ENCODE assay signal across 13 cellular contexts in genomic region chr7:99990417-99990816, GRCh38. TPM values are rescaled to one million over a fixed set of nuclear protein-coding genes. Genes with fewer than 3 reads are reported as not detected.
DNase-seq lines count a peak whose midpoint lies in the region; ATAC-seq, FAIRE-seq and TF ChIP-seq lines count a peak whose summit lies in the region.
"Had no signal": no experiment of that assay in that cellular context is flagged by ENCODE, and none has a peak within 500 bp of the region (broad histone marks: within the 10 kb centered on the region; RNA-seq: fewer than 3 reads in every experiment).

No MANE protein-coding gene starts in this region.

- no peaks in the 10 kb centered on the region for H3K36me3 ChIP-seq in K562 (ENCODE audit: control insufficient read depth, insufficient read depth, low read length)
- peaks cover under 1 to 22% (median 20%) of the 10 kb centered on the region in 4 donors for H3K36me3 ChIP-seq in liver (ENCODE audit: control insufficient read depth in 4 of 4, insufficient read depth in 3 of 4, low read depth in 1 of 4, low read length in 3 of 4)
- no peaks in the 10 kb centered on the region for H3K36me3 ChIP-seq in thoracic aorta
- H3K36me3 ChIP-seq in body of pancreas (replicated peaks in 1 of 2; ENCODE audit: insufficient read depth in 1 of 2, low read depth in 2 of 2) = no peaks in the 10 kb centered on the region
- H3K36me3 ChIP-seq: colonic mucosa, uterus had no signal

- H3K79me2 ChIP-seq in K562 (ENCODE audit: control insufficient read depth, insufficient read depth, low read length) = no peaks in the 10 kb centered on the region

- H3K27me3 Mint-ChIP-seq in activated CD8-positive, alpha-beta memory T cell treated with anti-CD3 and anti-CD28 coated beads, Interleukin-2, amount 10 ng/mL, durations not matched to agents 7 days and 5 days = peaks cover 22% of the 10 kb centered on the region
- peaks cover 55% of the 10 kb centered on the region for H3K27me3 Mint-ChIP-seq in stimulated activated memory B cell treated with anti-CD40 and anti-IgM and Interleukin-4, amounts not matched to agents 10 μg/mL and 1 μg/mL and 100 μg/mL, for 72 hours
- H3K27me3 Mint-ChIP-seq: activated T-helper 17 cell treated with anti-CD3 and anti-CD28 coated beads, Interleukin-2, amount 50 U/mL, for 72 hours had no signal

- TF ChIP-seq EP300 in K562 (IDR thresholded peaks at IDR 0.05; ENCODE audit: low read length) = no peak

- in situ Hi-C loops in K562 (cut with MboI) = loop anchor here (5.0 to 10.0 kb wide), 3 partner anchors 73 to 224 kb away; partner anchors contain the start of genes MBLAC1, PVRIG and TRIM4

- H3K27ac Mint-ChIP-seq in activated CD8-positive, alpha-beta memory T cell treated with anti-CD3 and anti-CD28 coated beads, Interleukin-2, amount 10 ng/mL, durations not matched to agents 7 days and 5 days = no peak overlapping the region
- H3K27ac Mint-ChIP-seq in stimulated activated memory B cell treated with anti-CD40 and anti-IgM and Interleukin-4, amounts not matched to agents 10 μg/mL and 1 μg/mL and 100 μg/mL, for 72 hours = no peak overlapping the region
- H3K27ac Mint-ChIP-seq: activated B cell treated with CpG ODN at 0.5 μM for 24 hours; activated T-helper 17 cell treated with anti-CD3 and anti-CD28 coated beads, Interleukin-2, amount 50 U/mL, for 72 hours had no signal

- peak; percentile 7 for ATAC-seq in activated CD8-positive, alpha-beta memory T cell treated with anti-CD3 and anti-CD28 coated beads, Interleukin-2, amount 10 ng/mL, durations not matched to agents 7 days and 5 days
- ATAC-seq in K562 = no peak
- no peak for ATAC-seq in thoracic aorta (ENCODE audit: insufficient number of reproducible peaks, low FRiP score, low read depth)
- no peak for ATAC-seq in stimulated activated memory B cell treated with anti-CD40 and anti-IgM and Interleukin-4, amounts not matched to agents 10 μg/mL and 1 μg/mL and 100 μg/mL, for 72 hours
- ATAC-seq in HG03571 (IDR thresholded peaks at IDR 0.05; ENCODE audit: unreplicated experiment) = no peak
- no peak for ATAC-seq in body of pancreas

- TF ChIP-seq CTCF in K562 (IDR thresholded peaks at IDR 0.05 in 2 of 3, conservative IDR thresholded peaks at IDR 0.05 in 1 of 3; ENCODE audit: insufficient read depth in 2 of 3, low read depth in 1 of 3, low read length in 3 of 3) (no peak), liver (IDR thresholded peaks at IDR 0.05; ENCODE audit: low read depth, low read length, missing input control) (no peak), thoracic aorta (IDR thresholded peaks at IDR 0.05) (no peak), body of pancreas (IDR thresholded peaks at IDR 0.05) (no peak)

- H3K4me3 ChIP-seq in K562 (no peak overlapping the region), liver (ENCODE audit: low read depth in 1 of 3, low read length in 3 of 3) (no peak overlapping the region), thoracic aorta (peak overlapping the region; percentile 64), body of pancreas (no peak overlapping the region)
- H3K4me3 ChIP-seq: colonic mucosa, PC-9, uterus had no signal

- H3K36me3 Mint-ChIP-seq in activated CD8-positive, alpha-beta memory T cell treated with anti-CD3 and anti-CD28 coated beads, Interleukin-2, amount 10 ng/mL, durations not matched to agents 7 days and 5 days = no peaks in the 10 kb centered on the region
- H3K36me3 Mint-ChIP-seq in stimulated activated memory B cell treated with anti-CD40 and anti-IgM and Interleukin-4, amounts not matched to agents 10 μg/mL and 1 μg/mL and 100 μg/mL, for 72 hours = no peaks in the 10 kb centered on the region

- no peak overlapping the region; the same call in 1 of the 2 replicates for H3K4me2 ChIP-seq in K562 (ENCODE audit: insufficient read depth, low read length)
- H3K4me2 ChIP-seq: PC-9 had no signal

- TF ChIP-seq RAD21 in K562 (CRISPR knock-in tag; conservative IDR thresholded peaks at IDR 0.05 in 1 of 2, IDR thresholded peaks at IDR 0.05 in 1 of 2) (no peak), liver (IDR thresholded peaks at IDR 0.05) (no peak)

- H3K27ac ChIP-seq in K562 (ENCODE audit: extremely low read depth, low read depth, low read length) (no peak overlapping the region), liver (ENCODE audit: low read depth in 1 of 2, low read length in 2 of 2) (peak overlapping the region; percentile 1 to 49), thoracic aorta (no peak overlapping the region), body of pancreas (no peak overlapping the region)
- H3K27ac ChIP-seq: colonic mucosa, PC-9, uterus had no signal

- no peaks in the 10 kb centered on the region for H3K9me1 ChIP-seq in K562 (ENCODE audit: control insufficient read depth, insufficient read depth, low read length)

- POLR2A ChIA-PET in K562 (lab: Yijun Ruan, JAX) = interaction anchor here (0.5 to 1.0 kb wide), 3 partner anchors 16 to 105 kb away, joined by 3 read pairs; partner anchors contain the start of gene TRIM4

- peaks cover 12% of the 10 kb centered on the region for H3K4me1 Mint-ChIP-seq in activated CD8-positive, alpha-beta memory T cell treated with anti-CD3 and anti-CD28 coated beads, Interleukin-2, amount 10 ng/mL, durations not matched to agents 7 days and 5 days
- no peaks in the 10 kb centered on the region for H3K4me1 Mint-ChIP-seq in stimulated activated memory B cell treated with anti-CD40 and anti-IgM and Interleukin-4, amounts not matched to agents 10 μg/mL and 1 μg/mL and 100 μg/mL, for 72 hours
- H3K4me1 Mint-ChIP-seq: activated T-helper 17 cell treated with anti-CD3 and anti-CD28 coated beads, Interleukin-2, amount 50 U/mL, for 72 hours had no signal

- TF ChIP-seq POLR2A in K562 (conservative IDR thresholded peaks at IDR 0.05) (no peak), body of pancreas (IDR thresholded peaks at IDR 0.05) (no peak)

- no peak for DNase-seq in activated CD8-positive, alpha-beta memory T cell treated with anti-CD3 and anti-CD28 coated beads, Interleukin-2, amount 10 ng/mL, durations not matched to agents 7 days and 5 days
- no peak for DNase-seq in activated CD8-positive, alpha-beta memory T cell treated with anti-CD3 and anti-CD28 coated beads for 24 hours
- DNase-seq in K562 (ENCODE audit: extremely low read depth in 1 of 4, low spot score in 3 of 4) (peak in 1 of 4 experiments; percentile 15), thoracic aorta (ENCODE audit: low spot score) (no peak), body of pancreas (no peak)

- H3K4me3 Mint-ChIP-seq in activated CD8-positive, alpha-beta memory T cell treated with anti-CD3 and anti-CD28 coated beads, Interleukin-2, amount 10 ng/mL, durations not matched to agents 7 days and 5 days = no peak overlapping the region
- no peak overlapping the region for H3K4me3 Mint-ChIP-seq in stimulated activated memory B cell treated with anti-CD40 and anti-IgM and Interleukin-4, amounts not matched to agents 10 μg/mL and 1 μg/mL and 100 μg/mL, for 72 hours
- H3K4me3 Mint-ChIP-seq: activated T-helper 17 cell treated with anti-CD3 and anti-CD28 coated beads, Interleukin-2, amount 50 U/mL, for 72 hours had no signal

- 52% methylated on average over 13 of the region's 13 CpGs for WGBS in K562 (ENCODE audit: insufficient coverage, low coverage, missing lambda C conversion rate)
- 39% methylated on average over 13 of the region's 13 CpGs for WGBS in liver
- WGBS in body of pancreas, 2 donors = 47 to 48% methylated on average over 8 to 13 of the region's 13 CpGs

- intact Hi-C loops in K562 (cut with micrococcal nuclease) (loop anchor here (2.0 to 10.0 kb wide), 3 partner anchors 90 to 463 kb away; partner anchors contain the start of genes PVRIG and ZNF3), body of pancreas (cut with DNase I) (loop anchor here (5.0 kb wide), 1 partner anchor 62 kb away; no protein-coding TSS in a partner anchor)

- no peak overlapping the region; the same call in 1 of the 2 replicates for H2AFZ ChIP-seq in K562 (ENCODE audit: low read depth, low read length)
- H2AFZ ChIP-seq: PC-9 had no signal

- H4K20me1 ChIP-seq in K562 (replicated peaks; ENCODE audit: control insufficient read depth, insufficient read depth, low read length) = 0 out of 2 replicates have a peak, but pooled peaks cover 4% of the 10 kb centered on the region

- H3K4me1 ChIP-seq in K562 (replicated peaks in 1 of 2; ENCODE audit: control insufficient read depth in 2 of 2, insufficient read depth in 2 of 2, low read length in 2 of 2) = peaks cover 7 to 16% of the 10 kb centered on the region in 2 experiments; a peak in 3 of 5 replicates
- peaks cover 0 to 32% (median 19%) of the 10 kb centered on the region in 4 donors for H3K4me1 ChIP-seq in liver (ENCODE audit: control insufficient read depth in 4 of 4, insufficient read depth in 4 of 4, low read length in 3 of 4)
- no peaks in the 10 kb centered on the region for H3K4me1 ChIP-seq in thoracic aorta (ENCODE audit: control insufficient read depth in 1 of 2, low read depth in 2 of 2)
- peaks cover 18% of the 10 kb centered on the region for H3K4me1 ChIP-seq in body of pancreas
- H3K4me1 ChIP-seq: colonic mucosa, uterus had no signal

- H3K27me3 ChIP-seq in K562 (ENCODE audit: control insufficient read depth in 2 of 2, insufficient read depth in 2 of 2, low read length in 2 of 2) (peaks cover 25 to 45% of the 10 kb centered on the region in 2 experiments), liver (ENCODE audit: control insufficient read depth in 4 of 4, insufficient read depth in 4 of 4, low read length in 3 of 4) (no peaks in the 10 kb centered on the region), thoracic aorta (replicated peaks; ENCODE audit: insufficient read depth) (no peaks in the 10 kb centered on the region), body of pancreas (no peaks in the 10 kb centered on the region)
- H3K27me3 ChIP-seq: colonic mucosa, uterus had no signal

- BruUV-seq in K562 (replicated peaks; lab: Mats Ljungman, UMichigan) = no TSS peak

- no peak for FAIRE-seq in K562 (lab: Jason Lieb, UNC)

- no peaks in the 10 kb centered on the region for H3K9me3 ChIP-seq in K562 (replicated peaks; ENCODE audit: control insufficient read depth, insufficient read depth, low read depth, low read length)
- no peaks in the 10 kb centered on the region for H3K9me3 ChIP-seq in liver (ENCODE audit: control insufficient read depth in 4 of 4, low read length in 3 of 4)
- H3K9me3 ChIP-seq in thoracic aorta = no peaks in the 10 kb centered on the region
- no peaks in the 10 kb centered on the region for H3K9me3 ChIP-seq in body of pancreas
- H3K9me3 ChIP-seq: colonic mucosa, uterus had no signal

- H3K9me3 Mint-ChIP-seq in activated CD8-positive, alpha-beta memory T cell treated with anti-CD3 and anti-CD28 coated beads, Interleukin-2, amount 10 ng/mL, durations not matched to agents 7 days and 5 days (ENCODE audit: low read depth) = no peaks in the 10 kb centered on the region
- no peaks in the 10 kb centered on the region for H3K9me3 Mint-ChIP-seq in stimulated activated memory B cell treated with anti-CD40 and anti-IgM and Interleukin-4, amounts not matched to agents 10 μg/mL and 1 μg/mL and 100 μg/mL, for 72 hours
- H3K9me3 Mint-ChIP-seq: activated B cell treated with CpG ODN at 0.5 μM for 24 hours; activated T-helper 17 cell treated with anti-CD3 and anti-CD28 coated beads, Interleukin-2, amount 50 U/mL, for 72 hours had no signal

- CTCF ChIA-PET in activated CD8-positive, alpha-beta memory T cell treated with anti-CD3 and anti-CD28 coated beads, Interleukin-2, amount 10 ng/mL, durations not matched to agents 7 days and 5 days (lab: Charles Lee) = interaction anchor here (0.8 to 11.0 kb wide), 14 partner anchors 12 to 278 kb away, joined by 3 to 156 read pairs (median 4); partner anchors contain the start of genes AP4M1, COPS6, MCM7 and TRIM4
- CTCF ChIA-PET in K562 (lab: Yijun Ruan, JAX; ENCODE audit: low intra/inter-chr PET ratio) = interaction anchor here (1.1 to 3.5 kb wide), 4 partner anchors 11 to 359 kb away, joined by 3 to 24 read pairs (median 6); no protein-coding TSS in a partner anchor

- no peak overlapping the region for H3K9ac ChIP-seq in K562 (ENCODE audit: insufficient read depth in 1 of 2, low read depth in 2 of 2, low read length in 2 of 2)
- no peak overlapping the region for H3K9ac ChIP-seq in liver (ENCODE audit: low read depth in 1 of 2, low read length in 2 of 2)

RNA-seq across cellular contexts. Expression of gene AZGP1, which starts 14.6 kb away (rescaled TPM):
- total RNA-seq in activated CD8-positive, alpha-beta memory T cell treated with anti-CD3 and anti-CD28 coated beads, Interleukin-2, amount 10 ng/mL, durations not matched to agents 7 days and 5 days = not detected
- total RNA-seq in K562 (2011; cell fraction: chromatin; rRNA removed; ENCODE audit: low replicate concordance) = not detected in 2 replicates
- total RNA-seq in K562 (2011; cell fraction: nucleolus; rRNA removed) = not detected in 2 replicates
- total RNA-seq in K562 (2011; cell fraction: nucleoplasm; rRNA removed) = not detected in 2 replicates
- total RNA-seq in K562 (2014; rRNA removed) (0.18 TPM in 1 of 2 replicates, not detected in the other), K562 (2014; rRNA removed; fragmentation: Illumina TruSeq; extraction: Trizol) (not detected in 2 replicates), K562 (2015; rRNA removed; fragmentation: Illumina TruSeq; extraction: Trizol) (not detected in 2 replicates), K562 (2021) (0.53 and 0.54 TPM in 2 replicates), liver (100 to 1,000 TPM in 1 of 2 donors, 10 to 100 TPM in 1; 99.5 to 952 TPM), thoracic aorta (1 to 10 TPM in 1 of 2 donors, not detected in 1; 2.3 TPM), body of pancreas (100 to 1,000 TPM; 133 to 271 TPM)
- polyA plus RNA-seq in K562 (2011; rRNA removed) (not detected in 2 replicates), K562 (2014; fragmentation: Illumina TruSeq; extraction: Trizol) (not detected in 2 replicates), K562 (2014; fragmentation: Nextera tagmentation; extraction: Ambion mirVana) (not detected), K562 (2014; rRNA removed) (not detected in 2 replicates), liver (1,000 to 10,000 TPM; 1,348 to 2,721 TPM)
- not detected in 2 replicates for polyA plus RNA-seq in K562 (2011; cell fraction: cytosol; rRNA removed)
- not detected in 2 replicates for polyA plus RNA-seq in K562 (2011; cell fraction: nucleus; rRNA removed)
- not detected in 2 replicates for polyA plus RNA-seq in K562 (2012)
- polyA minus RNA-seq in K562 (2011; rRNA and poly(A)+ RNA removed) = not detected in 2 replicates
- polyA minus RNA-seq in K562 (2011; cell fraction: cytosol; rRNA and poly(A)+ RNA removed) = not detected in 2 replicates
- polyA minus RNA-seq in K562 (2011; cell fraction: nucleus; rRNA and poly(A)+ RNA removed) = not detected in 2 replicates
- total RNA-seq: activated B cell treated with CpG ODN at 0.5 μM for 24 hours, PC-9, uterus had no signal

RNA-seq across cellular contexts. Expression of gene ZKSCAN1, which starts 25.0 kb away (rescaled TPM):
- 10 to 100 TPM; 55.5 to 58.6 TPM for total RNA-seq in activated CD8-positive, alpha-beta memory T cell treated with anti-CD3 and anti-CD28 coated beads, Interleukin-2, amount 10 ng/mL, durations not matched to agents 7 days and 5 days
- 87.8 and 126 TPM in 2 replicates for total RNA-seq in K562 (2011; cell fraction: chromatin; rRNA removed; ENCODE audit: low replicate concordance)
- total RNA-seq in K562 (2011; cell fraction: nucleolus; rRNA removed) = 44.4 and 45.4 TPM in 2 replicates
- 60.3 and 60.7 TPM in 2 replicates for total RNA-seq in K562 (2011; cell fraction: nucleoplasm; rRNA removed)
- 15.5 and 19.4 TPM in 2 replicates for total RNA-seq in K562 (2014; rRNA removed)
- 32.1 and 36.1 TPM in 2 replicates for total RNA-seq in K562 (2014; rRNA removed; fragmentation: Illumina TruSeq; extraction: Trizol)
- 22.5 and 23.2 TPM in 2 replicates for total RNA-seq in K562 (2015; rRNA removed; fragmentation: Illumina TruSeq; extraction: Trizol)
- 42.9 and 43.0 TPM in 2 replicates for total RNA-seq in K562 (2021)
- 28.3 and 34.6 TPM in 2 replicates for polyA plus RNA-seq in K562 (2011; rRNA removed)
- polyA plus RNA-seq in K562 (2011; cell fraction: cytosol; rRNA removed) = 14.3 and 17.7 TPM in 2 replicates
- polyA plus RNA-seq in K562 (2011; cell fraction: nucleus; rRNA removed) = 20.7 and 36.3 TPM in 2 replicates
- 17.2 and 27.8 TPM in 2 replicates for polyA plus RNA-seq in K562 (2012)
- 23.8 and 27.3 TPM in 2 replicates for polyA plus RNA-seq in K562 (2014; fragmentation: Illumina TruSeq; extraction: Trizol)
- polyA plus RNA-seq in K562 (2014; fragmentation: Nextera tagmentation; extraction: Ambion mirVana) = 1 to 10 TPM; 5.3 to 6.8 TPM
- 19.8 and 20.9 TPM in 2 replicates for polyA plus RNA-seq in K562 (2014; rRNA removed)
- polyA minus RNA-seq in K562 (2011; rRNA and poly(A)+ RNA removed) = 65.4 and 82.5 TPM in 2 replicates
- 24.1 and 25.7 TPM in 2 replicates for polyA minus RNA-seq in K562 (2011; cell fraction: cytosol; rRNA and poly(A)+ RNA removed)
- 12.1 and 20.1 TPM in 2 replicates for polyA minus RNA-seq in K562 (2011; cell fraction: nucleus; rRNA and poly(A)+ RNA removed)
- total RNA-seq in liver = 100 to 1,000 TPM in 1 of 2 donors, 10 to 100 TPM in 1; 20.5 to 117 TPM
- 10 to 100 TPM; 11.8 to 39.7 TPM for polyA plus RNA-seq in liver
- total RNA-seq in thoracic aorta = 10 to 100 TPM; 25.6 to 42.5 TPM
- total RNA-seq in body of pancreas = 10 to 100 TPM; 31.6 to 40.2 TPM

RNA-seq across cellular contexts. Expression of gene ZSCAN21, which starts 59.2 kb away (rescaled TPM):
- 1 to 10 TPM; 5.6 to 7.9 TPM for total RNA-seq in activated CD8-positive, alpha-beta memory T cell treated with anti-CD3 and anti-CD28 coated beads, Interleukin-2, amount 10 ng/mL, durations not matched to agents 7 days and 5 days
- total RNA-seq in K562 (2011; cell fraction: chromatin; rRNA removed; ENCODE audit: low replicate concordance) = 19.2 and 21.8 TPM in 2 replicates
- total RNA-seq in K562 (2011; cell fraction: nucleolus; rRNA removed) = 12.0 and 13.5 TPM in 2 replicates
- total RNA-seq in K562 (2011; cell fraction: nucleoplasm; rRNA removed) = 9.1 and 13.6 TPM in 2 replicates
- total RNA-seq in K562 (2014; rRNA removed) (13.8 and 14.0 TPM in 2 replicates), K562 (2014; rRNA removed; fragmentation: Illumina TruSeq; extraction: Trizol) (13.2 and 14.1 TPM in 2 replicates), K562 (2015; rRNA removed; fragmentation: Illumina TruSeq; extraction: Trizol) (11.6 and 12.2 TPM in 2 replicates), K562 (2021) (12.7 and 13.8 TPM in 2 replicates), liver (1 to 10 TPM; 8.5 to 8.6 TPM), thoracic aorta (10 to 100 TPM in 1 of 2 donors, 1 to 10 TPM in 1; 9.3 to 16.6 TPM), body of pancreas (10 to 100 TPM; 14.5 to 20.2 TPM)
- polyA plus RNA-seq in K562 (2011; rRNA removed) (9.5 and 13.4 TPM in 2 replicates), K562 (2014; fragmentation: Illumina TruSeq; extraction: Trizol) (13.5 and 15.5 TPM in 2 replicates), K562 (2014; fragmentation: Nextera tagmentation; extraction: Ambion mirVana) (1 to 10 TPM; 5.9 to 6.9 TPM), K562 (2014; rRNA removed) (11.6 and 11.8 TPM in 2 replicates), liver (1 to 10 TPM; 4.6 to 5.3 TPM)
- 6.7 and 9.5 TPM in 2 replicates for polyA plus RNA-seq in K562 (2011; cell fraction: cytosol; rRNA removed)
- 7.4 and 7.8 TPM in 2 replicates for polyA plus RNA-seq in K562 (2011; cell fraction: nucleus; rRNA removed)
- 7.7 and 8.5 TPM in 2 replicates for polyA plus RNA-seq in K562 (2012)
- polyA minus RNA-seq in K562 (2011; rRNA and poly(A)+ RNA removed) = 8.2 and 9.7 TPM in 2 replicates
- polyA minus RNA-seq in K562 (2011; cell fraction: cytosol; rRNA and poly(A)+ RNA removed) = 3.5 and 5.0 TPM in 2 replicates
- polyA minus RNA-seq in K562 (2011; cell fraction: nucleus; rRNA and poly(A)+ RNA removed) = 2.6 and 3.2 TPM in 2 replicates

Comparison
In these comparisons a context has a peak if more than half of its experiments do, and no peak if none do; other contexts are left out.
1. H3K27ac ChIP-seq: peak in liver (2 of 2); none in K562 (single experiment), thoracic aorta (0 of 2) and body of pancreas (0 of 4).
2. RNA of gene AZGP1, which starts 14.6 kb away (total RNA-seq): 99.5 to 952 TPM in liver and 133 to 271 TPM in body of pancreas; 2.3 TPM in thoracic aorta, 0.18 to 0.54 TPM in K562 and not detected in activated CD8-positive, alpha-beta memory T cell treated with anti-CD3 and anti-CD28 coated beads, Interleukin-2, amount 10 ng/mL, durations not matched to agents 7 days and 5 days; every median in the first group is over 10 times any median in the second.